In genomic region chr13:71137106-71137505, GRCh38 we compare ENCODE assay signal across 6 cellular contexts.
"Had no signal": no experiment of that assay in that cellular context is flagged by ENCODE, and none has a peak within 500 bp of the region (broad histone marks: within the 10 kb centered on the region; RNA-seq: fewer than 3 reads in every experiment).

No MANE protein-coding gene starts in this region.

- H3K36me3 ChIP-seq: HAP-1 had no signal

- DNase-seq: GM23248, GOT3, H7, IMR-90 had no signal

- H3K9me3 ChIP-seq: HAP-1 had no signal

- H3K4me3 ChIP-seq: GM23248, HAP-1, K562 had no signal

- H3K27ac ChIP-seq: GM23248 had no signal

- H3K4me1 ChIP-seq: HAP-1 had no signal
